Comparison of ENCODE assay signal across 15 cellular contexts in genomic region chr5:38745836-38746732, GRCh38.
DNase-seq lines count a peak whose midpoint lies in the region; ATAC-seq and TF ChIP-seq lines count a peak whose summit lies in the region.
"Had no signal": no experiment of that assay in that cellular context is flagged by ENCODE, and none has a peak within 500 bp of the region (broad histone marks: within the 10 kb centered on the region; RNA-seq: fewer than 3 reads in every experiment).

No MANE protein-coding gene starts in this region.

- DNase-seq in LHCN-M2 (ENCODE audit: low read depth) (peak; percentile 83), dorsolateral prefrontal cortex (no peak), inferior parietal cortex (ENCODE audit: extremely low spot score) (peak; percentile 59), substantia nigra (lab: John Stamatoyannopoulos, UW) (peak in 11 of 49 donors; percentile 5 to 59 (median 29)), NK-92 (lab: John Stamatoyannopoulos, UW; ENCODE audit: unreplicated experiment) (no peak), MM.1S (no peak)
- DNase-seq: Caco-2, DMS153, HFFc6, MG63, NCI-H1092 treated with DMSO at 0.1 percent for 48 hours, NCI-H510A treated with DMSO at 0.1 percent for 48 hours, NCI-H82, PC-9 had no signal

- H3K27ac ChIP-seq in dorsolateral prefrontal cortex (peak overlapping the region in 57 of 59 donors; percentile 34 to 95 (median 84)), substantia nigra (ENCODE audit: low read depth, low read length, poor library complexity, severe bottlenecking) (peak overlapping the region; percentile 87), MM.1S (ENCODE audit: low read length) (no peak overlapping the region)
- H3K27ac ChIP-seq: PC-9 had no signal

- H3K4me3 ChIP-seq in dorsolateral prefrontal cortex (peak overlapping the region in 5 of 59 donors; percentile 9 to 35 (median 15)), MM.1S (ENCODE audit: low read length) (no peak overlapping the region)
- H3K4me3 ChIP-seq: MG63, PC-9 had no signal

- H2AFZ ChIP-seq in MM.1S (ENCODE audit: low read length), result no peak overlapping the region
- H2AFZ ChIP-seq: PC-9 had no signal

- intact Hi-C loops in dorsolateral prefrontal cortex (cut with DNase I), result loop anchor here (1.0 to 5.0 kb wide), 4 partner anchors 61 to 189 kb away; partner anchors contain the start of gene LIFR (in 1 of the 2)

- H3K27me3 ChIP-seq in dorsolateral prefrontal cortex, result no peaks in the 10 kb centered on the region
- no peaks in the 10 kb centered on the region for H3K27me3 ChIP-seq in MM.1S (replicated peaks; ENCODE audit: insufficient read depth, low read length)
- H3K27me3 ChIP-seq: MG63 had no signal

- no peaks in the 10 kb centered on the region for H3K79me2 ChIP-seq in MM.1S (ENCODE audit: low read length)

- peak in 3 of 56 donors; percentile 3 to 7 (median 6) for TF ChIP-seq CTCF in dorsolateral prefrontal cortex (IDR thresholded peaks at IDR 0.05 in 54 of 56, conservative IDR thresholded peaks at IDR 0.05 in 2 of 56; ENCODE audit: low read depth in 1 of 56, partially characterized antibody in 56 of 56)
- TF ChIP-seq CTCF in MM.1S (IDR thresholded peaks at IDR 0.05; ENCODE audit: low read length), result no peak

- H3K9ac ChIP-seq in MM.1S (ENCODE audit: low read length), result no peak overlapping the region

- H4K20me1 ChIP-seq in MM.1S (ENCODE audit: insufficient read depth, low read length), result no peaks in the 10 kb centered on the region

- H3K4me1 ChIP-seq in MM.1S (ENCODE audit: low read length), result no peaks in the 10 kb centered on the region
- H3K4me1 ChIP-seq: Caco-2 had no signal

- no peak for ATAC-seq in HG02759 (IDR thresholded peaks at IDR 0.05; ENCODE audit: unreplicated experiment)

- H3K9me3 ChIP-seq in MM.1S (replicated peaks; ENCODE audit: insufficient read depth, low read length), result no peaks in the 10 kb centered on the region

- H3K36me3 ChIP-seq in MM.1S (replicated peaks; ENCODE audit: insufficient read depth, low read length), result no peaks in the 10 kb centered on the region
- H3K36me3 ChIP-seq: MG63 had no signal

- no peaks in the 10 kb centered on the region for H3K9me2 ChIP-seq in MM.1S (replicated peaks; ENCODE audit: insufficient read depth, low read length)

- no peak overlapping the region for H3K4me2 ChIP-seq in MM.1S (ENCODE audit: low read depth, low read length)
- H3K4me2 ChIP-seq: PC-9 had no signal

- H3F3A ChIP-seq in MM.1S (ENCODE audit: insufficient read depth, low read length), result no peaks in the 10 kb centered on the region

Comparison
In these comparisons a context has a peak if more than half of its experiments do, and no peak if none do; other contexts are left out.
1. DNase-seq: peak in LHCN-M2 (single experiment) and inferior parietal cortex (single experiment); none in dorsolateral prefrontal cortex (0 of 10), NK-92 (single experiment) and MM.1S (single experiment).